ENCODE assay signal across 2 cellular contexts in the genomic region with DNA sequence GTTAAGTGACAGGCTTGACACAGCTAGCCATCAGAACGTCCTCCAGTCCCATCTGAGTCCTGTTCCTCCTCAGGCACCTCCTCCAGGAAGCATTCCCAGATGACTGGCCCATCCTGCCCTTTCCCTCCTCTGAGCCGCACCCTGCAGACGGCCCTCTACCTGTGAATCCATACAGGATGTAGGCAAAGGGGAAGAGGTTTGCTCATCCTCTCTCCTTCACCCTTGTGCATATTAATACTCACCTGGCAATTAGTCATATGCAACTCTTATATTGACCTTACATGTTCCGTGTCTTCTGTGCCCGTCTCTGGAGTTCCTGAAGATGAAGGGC.
A peak's percentile ranks its signal among the peaks of the same experiment; 100 is the strongest.
TF ChIP-seq lines count a peak whose summit lies in the region.

No MANE protein-coding gene starts in this region.

TF ChIP-seq in HCT116, 20 proteins besides CTCF, POLR2A, EP300 and RAD21:
- TF ChIP-seq EZH2 (IDR thresholded peaks at IDR 0.05): no peak
- TF ChIP-seq POLR2AphosphoS5 (IDR thresholded peaks at IDR 0.05; ENCODE audit: low read depth, low read length): 0 out of 2 replicates have a peak, but pooled peaks have one; percentile 34

TF ChIP-seq in GM12891, 5 proteins besides CTCF, POLR2A, EP300 and RAD21:
- no peak for TF ChIP-seq POLR2AphosphoS5 (IDR thresholded peaks at IDR 0.05; ENCODE audit: low read depth, low read length)
- TF ChIP-seq PAX5 (IDR thresholded peaks at IDR 0.05; ENCODE audit: insufficient read depth, low read length, severe bottlenecking): no peak
- no peak for TF ChIP-seq SPI1 (IDR thresholded peaks at IDR 0.05; ENCODE audit: low read depth, low read length)
- TF ChIP-seq TAF1 (IDR thresholded peaks at IDR 0.05; ENCODE audit: low read depth, low read length): no peak
- no peak for TF ChIP-seq POU2F2 (IDR thresholded peaks at IDR 0.05; ENCODE audit: low read depth, low read length)
